In genomic region chr1:236307437-236307836, GRCh38 we compare ENCODE assay signal across 15 cellular contexts. TPM values are rescaled to one million over a fixed set of nuclear protein-coding genes. Genes with fewer than 3 reads are reported as not detected.
DNase-seq lines count a peak whose midpoint lies in the region; ATAC-seq, FAIRE-seq and TF ChIP-seq lines count a peak whose summit lies in the region.
"Had no signal": no experiment of that assay in that cellular context is flagged by ENCODE, and none has a peak within 500 bp of the region (broad histone marks: within the 10 kb centered on the region; RNA-seq: fewer than 3 reads in every experiment).

No MANE protein-coding gene starts in this region.

- RAD21 ChIA-PET in GM12878 (lab: Charles Lee; ENCODE audit: unreplicated experiment), result no interaction called here

- H3K9me3 ChIP-seq in A673 (ENCODE audit: low read depth, low read length, poor library complexity, severe bottlenecking) (no peaks in the 10 kb centered on the region), GM12878 (replicated peaks; ENCODE audit: control insufficient read depth, insufficient read depth, low read length) (no peaks in the 10 kb centered on the region)
- H3K9me3 ChIP-seq: BLaER1 treated with 17β-estradiol and CSF1 and Interleukin-3, amounts not matched to agents 10 nM and 100 nM; SK-N-SH had no signal

- H3K79me2 ChIP-seq in GM12878 (ENCODE audit: control insufficient read depth, insufficient read depth, low read length), result no peaks in the 10 kb centered on the region

- H3K4me3 ChIP-seq in A673 (ENCODE audit: low read depth, low read length, poor library complexity, severe bottlenecking) (no peak overlapping the region), GM12878 (no peak overlapping the region)
- H3K4me3 ChIP-seq: BLaER1 treated with 17β-estradiol and CSF1 and Interleukin-3, amounts not matched to agents 10 nM and 100 nM had no signal

- SMC1A ChIA-PET in GM12878 (lab: Charles Lee; ENCODE audit: uncharacterized antibody, unreplicated experiment), result no interaction called here

- no TSS peak for BruUV-seq in A673 (replicated peaks; lab: Mats Ljungman, UMichigan)
- BruUV-seq in GM12878 (replicated peaks; lab: Mats Ljungman, UMichigan), result no TSS peak

- H3K27me3 ChIP-seq in A673 (replicated peaks; ENCODE audit: insufficient read depth, low read depth, low read length, poor library complexity) (no peaks in the 10 kb centered on the region), GM12878 (replicated peaks in 1 of 2; ENCODE audit: control insufficient read depth in 2 of 2, insufficient read depth in 2 of 2, low read length in 1 of 2) (no peaks in the 10 kb centered on the region)
- H3K27me3 ChIP-seq: BLaER1 treated with 17β-estradiol and CSF1 and Interleukin-3, amounts not matched to agents 10 nM and 100 nM had no signal

- DNase-seq in A673 (ENCODE audit: low spot score) (peak; percentile 59), DMS79 treated with DMSO at 0.1 percent for 48 hours (lab: John Stamatoyannopoulos, UW) (peak; percentile 35), GM12878 (ENCODE audit: low read depth, low spot score) (no peak), left kidney (ENCODE audit: low read depth, low spot score) (peak; percentile 55), RPMI8226 (no peak), NCI-H146 (lab: John Stamatoyannopoulos, UW) (no peak), activated gamma-delta T cell treated with Interleukin-2 at 50 U/mL for 16 hours (no peak), HCEC 1CT (no peak)
- DNase-seq: NCI-H1694, NCI-H226, NCI-H526, Right ventricle myocardium superior, SK-N-SH had no signal

- TF ChIP-seq RAD21 in GM12878 (IDR thresholded peaks at IDR 0.05; ENCODE audit: insufficient read depth, low read depth, low read length), result no peak

- H3K9ac ChIP-seq in GM12878 (ENCODE audit: control insufficient read depth, insufficient read depth, low read length), result no peak overlapping the region
- H3K9ac ChIP-seq: BLaER1 treated with 17β-estradiol and CSF1 and Interleukin-3, amounts not matched to agents 10 nM and 100 nM; SK-N-SH had no signal

- TF ChIP-seq EP300 in GM12878 (IDR thresholded peaks at IDR 0.05; ENCODE audit: borderline replicate concordance in 1 of 2, control insufficient read depth in 1 of 2, low read depth in 2 of 2, low read length in 2 of 2), result no peak

- no peak overlapping the region for H2AFZ ChIP-seq in GM12878 (ENCODE audit: control insufficient read depth, low read depth, low read length)

- in situ Hi-C loops in GM12878 (cut with MboI), result no loop called here

- H3K36me3 ChIP-seq in A673 (ENCODE audit: insufficient read depth, low read length, poor library complexity, severe bottlenecking) (no peaks in the 10 kb centered on the region), GM12878 (ENCODE audit: control insufficient read depth in 2 of 2, insufficient read depth in 2 of 2, low read length in 1 of 2) (no peaks in the 10 kb centered on the region)
- H3K36me3 ChIP-seq: BLaER1 treated with 17β-estradiol and CSF1 and Interleukin-3, amounts not matched to agents 10 nM and 100 nM had no signal

- intact Hi-C loops in A673 (cut with micrococcal nuclease; ENCODE audit: unreplicated experiment), result no loop called here
- intact Hi-C loops in GM12878 (cut with micrococcal nuclease; ENCODE audit: unreplicated experiment), result no loop called here

- POLR2A ChIA-PET in A673 (lab: Charles Lee; ENCODE audit: low non-redundant PET) (no interaction called here), GM12878 (lab: Charles Lee) (interaction anchor here (0.6 kb wide), 1 partner anchor 11 kb away, joined by 3 read pairs; no protein-coding TSS in a partner anchor)

- peak; percentile 59 for FAIRE-seq in GM12878 (lab: Jason Lieb, UNC)

- H3K4me1 ChIP-seq in A673 (ENCODE audit: insufficient read depth, low read length, poor library complexity, severe bottlenecking) (no peaks in the 10 kb centered on the region), GM12878 (ENCODE audit: control insufficient read depth, insufficient read depth, low read length) (peaks cover 10% of the 10 kb centered on the region)

- H3K27ac ChIP-seq in A673 (ENCODE audit: low read depth, low read length, poor library complexity, severe bottlenecking), result no peak overlapping the region
- H3K27ac ChIP-seq in GM12878 (ENCODE audit: control insufficient read depth, insufficient read depth), result no peak overlapping the region
- H3K27ac ChIP-seq: BLaER1 treated with 17β-estradiol and CSF1 and Interleukin-3, amounts not matched to agents 10 nM and 100 nM had no signal

- TF ChIP-seq POLR2A in GM12878 (IDR thresholded peaks at IDR 0.05; ENCODE audit: low read depth, low read length), result no peak

- 72% methylated on average over 6 of the region's 6 CpGs for WGBS in GM12878 (ENCODE audit: insufficient coverage, insufficient replicate concordance, low lambda C conversion rate, missing lambda C conversion rate)

- CTCF ChIA-PET in A673 (lab: Charles Lee), result no interaction called here
- CTCF ChIA-PET in GM12878 (lab: Yijun Ruan, JAX), result interaction anchor here (1.1 kb wide), 1 partner anchor 8 kb away, joined by 3 read pairs; no protein-coding TSS in a partner anchor

- no peak for TF ChIP-seq CTCF in A673 (conservative IDR thresholded peaks at IDR 0.05; ENCODE audit: low read depth, low read length)
- no peak for TF ChIP-seq CTCF in GM12878 (IDR thresholded peaks at IDR 0.05 in 2 of 3, conservative IDR thresholded peaks at IDR 0.05 in 1 of 3; ENCODE audit: control insufficient read depth in 2 of 3, extremely low read depth in 1 of 3, insufficient read depth in 1 of 3, low read depth in 3 of 3, low read length in 3 of 3)

- no peak for ATAC-seq in GM12878
- ATAC-seq: Panc1 had no signal

- no peaks in the 10 kb centered on the region for H4K20me1 ChIP-seq in GM12878 (ENCODE audit: control insufficient read depth, insufficient read depth)
- H4K20me1 ChIP-seq: BLaER1 treated with 17β-estradiol and CSF1 and Interleukin-3, amounts not matched to agents 10 nM and 100 nM had no signal

- no peak overlapping the region for H3K4me2 ChIP-seq in GM12878 (ENCODE audit: control insufficient read depth, insufficient read depth)
- H3K4me2 ChIP-seq: BLaER1 treated with 17β-estradiol and CSF1 and Interleukin-3, amounts not matched to agents 10 nM and 100 nM; SK-N-SH had no signal

TF ChIP-seq in GM12878, 131 proteins besides CTCF, POLR2A, EP300 and RAD21 (continues in another document):
- TF ChIP-seq BHLHE40 (IDR thresholded peaks at IDR 0.05; ENCODE audit: borderline replicate concordance in 1 of 2, low read depth in 2 of 2, low read length in 1 of 2) (no peak), RAD51 (IDR thresholded peaks at IDR 0.05) (no peak), HCFC1 (IDR thresholded peaks at IDR 0.05; ENCODE audit: low read length) (no peak), NR2C2 (IDR thresholded peaks at IDR 0.05; ENCODE audit: borderline replicate concordance, control insufficient read depth, insufficient read length, low read depth) (no peak), NRF1 (conservative IDR thresholded peaks at IDR 0.05; ENCODE audit: low read depth, low read length) (no peak), ZBTB33 (IDR thresholded peaks at IDR 0.05) (no peak)

RNA-seq across cellular contexts. Expression of gene ERO1B, which starts 25.7 kb away (rescaled TPM):
- total RNA-seq in A673 (2021) (3.4 and 4.1 TPM in 2 replicates), GM12878 (2014; rRNA removed) (13.6 and 17.3 TPM in 2 replicates), GM12878 (2014; rRNA removed; fragmentation: Illumina TruSeq; extraction: Trizol) (30.9 and 32.2 TPM in 2 replicates), GM12878 (2021) (22.8 and 28.8 TPM in 2 replicates)
- total RNA-seq in GM12878 (2013; cell fraction: nucleolus; rRNA removed), result 65.5 and 71.3 TPM in 2 replicates
- 5.6 TPM for polyA plus RNA-seq in GM12878 (2011; ENCODE audit: low read depth)
- polyA plus RNA-seq in GM12878 (2011; rRNA removed) (9.3 and 18.3 TPM in 2 replicates), GM12878 (2014; fragmentation: Illumina TruSeq; extraction: Trizol) (22.8 and 29.8 TPM in 2 replicates), GM12878 (2014; fragmentation: Nextera tagmentation; extraction: Ambion mirVana) (1 to 10 TPM; 9.0 to 9.6 TPM), GM12878 (2014; rRNA removed) (16.9 and 23.1 TPM in 2 replicates), GM12878 (2016; fragmentation: Nextera tagmentation; extraction: Ambion mirVana) (10 to 100 TPM; 27.1 to 27.5 TPM)
- 2.5 and 2.9 TPM in 2 replicates for polyA plus RNA-seq in GM12878 (2011; cell fraction: cytosol; rRNA removed)
- polyA plus RNA-seq in GM12878 (2011; cell fraction: nucleus; rRNA removed), result 7.8 and 9.8 TPM in 2 replicates
- 11.3 and 12.3 TPM in 2 replicates for polyA plus RNA-seq in GM12878 (2012)
- 4.3 and 4.4 TPM in 2 replicates for polyA minus RNA-seq in GM12878 (2011; rRNA and poly(A)+ RNA removed)
- 4.0 and 5.2 TPM in 2 replicates for polyA minus RNA-seq in GM12878 (2011; cell fraction: cytosol; rRNA and poly(A)+ RNA removed)
- 8.1 and 16.4 TPM in 2 replicates for polyA minus RNA-seq in GM12878 (2011; cell fraction: nucleus; rRNA and poly(A)+ RNA removed)

Comparison
In these comparisons a context has a peak if more than half of its experiments do, and no peak if none do; other contexts are left out.
1. DNase-seq: peak in A673 (single experiment), DMS79 treated with DMSO at 0.1 percent for 48 hours (single experiment) and left kidney (single experiment); none in GM12878 (single experiment), RPMI8226 (single experiment), NCI-H146 (single experiment), activated gamma-delta T cell treated with Interleukin-2 at 50 U/mL for 16 hours (single experiment) and HCEC 1CT (single experiment).